ENCODE assay signal across 8 cellular contexts in the genomic region with DNA sequence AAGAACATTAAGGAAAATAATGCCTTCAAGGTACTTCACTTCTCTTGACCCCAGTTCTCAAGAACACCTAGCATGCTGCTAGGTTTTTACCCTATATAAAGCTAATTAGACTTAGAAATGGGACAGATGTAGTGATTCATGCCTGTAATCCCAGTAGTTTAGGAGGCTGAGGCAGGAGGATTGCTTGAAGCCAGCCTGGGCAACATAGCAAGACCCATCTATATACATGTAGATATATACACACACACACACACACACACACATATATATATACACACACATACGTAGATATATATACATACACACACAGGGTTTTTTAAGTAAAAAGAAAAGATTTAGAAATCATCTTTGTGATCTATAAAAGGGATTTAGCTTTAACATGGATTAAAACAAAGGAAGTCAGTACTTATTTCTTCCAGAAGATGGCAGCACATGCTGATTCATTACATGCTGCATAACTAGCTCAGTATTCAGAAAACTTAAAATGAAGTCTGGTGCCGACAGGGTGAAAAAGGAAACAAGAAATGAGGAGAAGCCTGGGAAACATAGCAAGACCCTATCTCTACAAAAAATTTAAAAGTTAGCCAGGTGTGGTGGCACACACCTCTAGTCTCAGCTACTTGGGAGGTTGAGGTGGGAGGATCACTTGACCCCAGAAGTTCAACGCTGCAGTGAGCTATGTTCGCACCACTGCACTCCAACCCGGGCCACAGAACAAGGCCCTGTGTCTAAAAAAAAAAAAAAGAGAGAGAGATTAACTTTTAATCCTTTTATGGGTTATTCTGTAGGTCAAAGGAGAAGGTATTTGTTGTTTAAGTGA. TPM values are rescaled to one million over a fixed set of nuclear protein-coding genes. Genes with fewer than 3 reads are reported as not detected.
DNase-seq lines count a peak whose midpoint lies in the region; ATAC-seq, FAIRE-seq and TF ChIP-seq lines count a peak whose summit lies in the region.

No MANE protein-coding gene starts in this region.

- 33% methylated on average over 4 of the region's 5 CpGs for WGBS in right lobe of liver (ENCODE audit: insufficient coverage, low coverage, low lambda C conversion rate, missing lambda C conversion rate)

- H3K9me3 ChIP-seq in right lobe of liver: no peaks in the 10 kb centered on the region

- POLR2A ChIA-PET in RWPE1 (lab: Yijun Ruan, JAX; ENCODE audit: low non-redundant PET): no interaction called here

- ATAC-seq in activated CD4-positive, CD25-positive, alpha-beta regulatory T cell treated with anti-CD3 and anti-CD28 coated beads, Interleukin-2, amount 50 U/mL, for 24 hours: peak; percentile 58 to 70
- ATAC-seq in right lobe of liver (peak; percentile 72 to 85 (median 82)), HG03025 (IDR thresholded peaks at IDR 0.05; ENCODE audit: low FRiP score, unreplicated experiment) (no peak)

- no peak overlapping the region for H3K4me3 ChIP-seq in Jurkat, Clone E6-1 (ENCODE audit: low read length)
- no peak overlapping the region for H3K4me3 ChIP-seq in right lobe of liver

- no peak for TF ChIP-seq POLR2A in right lobe of liver (IDR thresholded peaks at IDR 0.05)

- H3K36me3 ChIP-seq in right lobe of liver: peaks cover 0 to 60% (median 10%) of the 10 kb centered on the region in 4 donors

- H3K27me3 ChIP-seq in right lobe of liver: no peaks in the 10 kb centered on the region

- DNase-seq in activated CD4-positive, CD25-positive, alpha-beta regulatory T cell (lab: John Stamatoyannopoulos, UW): no peak
- peak; percentile 67 for DNase-seq in Jurkat, Clone E6-1 (ENCODE audit: low read depth, low spot score)
- peak; percentile 13 for DNase-seq in RWPE1 (ENCODE audit: low spot score)
- peak; percentile 68 for DNase-seq in dedifferentiated amniotic fluid mesenchymal stem cell (ENCODE audit: extremely low spot score)
- DNase-seq in right lobe of liver: no peak
- DNase-seq in urothelium cell line (ENCODE audit: low spot score): peak; percentile 40

- no peak overlapping the region for H3K27ac ChIP-seq in RWPE1
- no peak overlapping the region for H3K27ac ChIP-seq in right lobe of liver

- peaks cover 0 to 5% (median 0%) of the 10 kb centered on the region in 4 donors for H3K4me1 ChIP-seq in right lobe of liver

- CTCF ChIA-PET in RWPE1 (lab: Yijun Ruan, JAX): interaction anchor here (0.6 to 1.2 kb wide), 12 partner anchors 10 to 314 kb away, joined by 3 to 6 read pairs (median 3); a partner anchor contains a TSS

- FAIRE-seq in urothelium cell line (lab: Jason Lieb, UNC): no peak

- intact Hi-C loops in right lobe of liver (cut with DNase I): loop anchor here in 1 of 2 donors (10.0 kb wide), 1 partner anchor 322 kb away; a partner anchor contains a TSS

- peak; percentile 72 for TF ChIP-seq CTCF in RWPE1 (conservative IDR thresholded peaks at IDR 0.05; ENCODE audit: low read depth)
- TF ChIP-seq CTCF in right lobe of liver (IDR thresholded peaks at IDR 0.05): peak; percentile 72 to 77 (median 74)

RNA-seq across cellular contexts. Expression of a gene that starts 28.5 kb away (rescaled TPM):
- polyA plus RNA-seq in Jurkat, Clone E6-1 (2012; ENCODE audit: insufficient read depth, insufficient read length): 124 TPM
- total RNA-seq in right lobe of liver: 10 to 100 TPM; 14.2 to 24.3 (median 17.4) TPM

Comparison
In these comparisons a context has a peak if more than half of its experiments do, and no peak if none do; other contexts are left out.
1. DNase-seq: peak in Jurkat, Clone E6-1 (single experiment), RWPE1 (single experiment), dedifferentiated amniotic fluid mesenchymal stem cell (single experiment) and urothelium cell line (single experiment); none in activated CD4-positive, CD25-positive, alpha-beta regulatory T cell (0 of 4) and right lobe of liver (0 of 3).